Comparison of ENCODE assay signal across 22 cellular contexts in genomic region chr2:236366049-236366387, GRCh38.
DNase-seq lines count a peak whose midpoint lies in the region; ATAC-seq, FAIRE-seq and TF ChIP-seq lines count a peak whose summit lies in the region.
"Had no signal": no experiment of that assay in that cellular context is flagged by ENCODE, and none has a peak within 500 bp of the region (broad histone marks: within the 10 kb centered on the region; RNA-seq: fewer than 3 reads in every experiment).

No MANE protein-coding gene starts in this region.

- H4K20me1 ChIP-seq in Loucy (ENCODE audit: insufficient read depth, low read length, poor library complexity, severe bottlenecking) (no peaks in the 10 kb centered on the region), HepG2 (ENCODE audit: insufficient read depth, low read length) (no peaks in the 10 kb centered on the region)

- no peak for TF ChIP-seq POLR2A in HepG2 (IDR thresholded peaks at IDR 0.05; ENCODE audit: insufficient read depth in 1 of 2, low read depth in 2 of 2, low read length in 2 of 2)

- ATAC-seq in activated naive CD8-positive, alpha-beta T cell treated with anti-CD3 and anti-CD28 coated beads, Interleukin-2, amount 10 ng/mL, durations not matched to agents 7 days and 5 days (ENCODE audit: low read depth): peak; percentile 48
- no peak for ATAC-seq in activated naive CD8-positive, alpha-beta T cell treated with anti-CD3 and anti-CD28 coated beads, Interleukin-2, amount 50 U/mL, for 24 hours
- ATAC-seq in effector memory CD8-positive, alpha-beta T cell (replicated peaks): peak; percentile 39
- peak; percentile 31 for ATAC-seq in stimulated activated naive CD8-positive, alpha-beta T cell treated with anti-CD3 and anti-CD28 coated beads, Interleukin-15, amount 100 ng/mL, for 72 hours
- no peak for ATAC-seq in GM18868 (IDR thresholded peaks at IDR 0.05; ENCODE audit: unreplicated experiment)
- ATAC-seq in HepG2: no peak
- ATAC-seq: gastrocnemius medialis, GM23338, lower lobe of right lung had no signal

- no peaks in the 10 kb centered on the region for H3K9me3 Mint-ChIP-seq in activated naive CD8-positive, alpha-beta T cell treated with anti-CD3 and anti-CD28 coated beads, Interleukin-2, amount 10 ng/mL, durations not matched to agents 7 days and 5 days
- H3K9me3 Mint-ChIP-seq in activated naive CD8-positive, alpha-beta T cell treated with anti-CD3 and anti-CD28 coated beads, Interleukin-2, amount 50 U/mL, for 24 hours: no peaks in the 10 kb centered on the region
- no peaks in the 10 kb centered on the region for H3K9me3 Mint-ChIP-seq in effector memory CD8-positive, alpha-beta T cell
- H3K9me3 Mint-ChIP-seq in stimulated activated naive CD8-positive, alpha-beta T cell treated with anti-CD3 and anti-CD28 coated beads, Interleukin-15, amount 100 ng/mL, for 72 hours: no peaks in the 10 kb centered on the region
- H3K9me3 Mint-ChIP-seq: endodermal cell, GM23338 had no signal

- H3K4me1 ChIP-seq in Loucy (ENCODE audit: insufficient read depth, low read length, poor library complexity, severe bottlenecking) (peaks cover 21% of the 10 kb centered on the region), HepG2 (ENCODE audit: insufficient read depth, low read length) (no peaks in the 10 kb centered on the region)
- H3K4me1 ChIP-seq: adrenal gland, esophagus squamous epithelium had no signal

- no peak for TF ChIP-seq RAD21 in HepG2 (CRISPR knock-in tag; IDR thresholded peaks at IDR 0.05)

- POLR2A ChIA-PET in activated naive CD8-positive, alpha-beta T cell treated with anti-CD3 and anti-CD28 coated beads, Interleukin-2, amount 10 ng/mL, durations not matched to agents 7 days and 5 days (lab: Charles Lee): interaction anchor here (1.5 kb wide), 1 partner anchor 170 kb away, joined by 3 read pairs; no protein-coding TSS in a partner anchor
- POLR2A ChIA-PET in HepG2 (lab: Yijun Ruan, JAX): no interaction called here

- TF ChIP-seq EP300 in HepG2 (IDR thresholded peaks at IDR 0.05; ENCODE audit: low read depth in 2 of 2, low read length in 2 of 2) (no peak), HepG2 (CRISPR knock-in tag; IDR thresholded peaks at IDR 0.05; ENCODE audit: borderline replicate concordance) (no peak)

- intact Hi-C loops in HepG2 (cut with micrococcal nuclease; ENCODE audit: unreplicated experiment): no loop called here

- H3K27me3 Mint-ChIP-seq in activated naive CD8-positive, alpha-beta T cell treated with anti-CD3 and anti-CD28 coated beads, Interleukin-2, amount 10 ng/mL, durations not matched to agents 7 days and 5 days: peaks cover 69% of the 10 kb centered on the region
- peaks cover 44% of the 10 kb centered on the region for H3K27me3 Mint-ChIP-seq in activated naive CD8-positive, alpha-beta T cell treated with anti-CD3 and anti-CD28 coated beads, Interleukin-2, amount 50 U/mL, for 24 hours
- peaks cover 30 to 33% of the 10 kb centered on the region in 2 donors for H3K27me3 Mint-ChIP-seq in effector memory CD8-positive, alpha-beta T cell
- peaks cover 84% of the 10 kb centered on the region for H3K27me3 Mint-ChIP-seq in stimulated activated naive CD8-positive, alpha-beta T cell treated with anti-CD3 and anti-CD28 coated beads, Interleukin-15, amount 100 ng/mL, for 72 hours

- H3K9me2 ChIP-seq in Loucy (replicated peaks; ENCODE audit: low read depth, low read length): no peaks in the 10 kb centered on the region

- H3F3A ChIP-seq in Loucy (ENCODE audit: low read depth): no peaks in the 10 kb centered on the region

- H3K36me3 Mint-ChIP-seq in activated naive CD8-positive, alpha-beta T cell treated with anti-CD3 and anti-CD28 coated beads, Interleukin-2, amount 10 ng/mL, durations not matched to agents 7 days and 5 days: no peaks in the 10 kb centered on the region
- no peaks in the 10 kb centered on the region for H3K36me3 Mint-ChIP-seq in activated naive CD8-positive, alpha-beta T cell treated with anti-CD3 and anti-CD28 coated beads, Interleukin-2, amount 50 U/mL, for 24 hours (ENCODE audit: low read depth)
- H3K36me3 Mint-ChIP-seq in effector memory CD8-positive, alpha-beta T cell (ENCODE audit: insufficient read depth): no peaks in the 10 kb centered on the region

- CTCF ChIA-PET in HepG2 (lab: Yijun Ruan, JAX; ENCODE audit: low intra/inter-chr PET ratio, low total read pairs): no interaction called here

- H3K79me2 ChIP-seq in Loucy (ENCODE audit: insufficient read depth, low read length) (no peaks in the 10 kb centered on the region), HepG2 (ENCODE audit: insufficient read depth, low read length) (no peaks in the 10 kb centered on the region)

- H3K27ac Mint-ChIP-seq in activated naive CD8-positive, alpha-beta T cell treated with anti-CD3 and anti-CD28 coated beads, Interleukin-2, amount 10 ng/mL, durations not matched to agents 7 days and 5 days: no peak overlapping the region
- no peak overlapping the region for H3K27ac Mint-ChIP-seq in activated naive CD8-positive, alpha-beta T cell treated with anti-CD3 and anti-CD28 coated beads, Interleukin-2, amount 50 U/mL, for 24 hours
- H3K27ac Mint-ChIP-seq in effector memory CD8-positive, alpha-beta T cell: peak overlapping the region; percentile 5 to 85
- no peak overlapping the region for H3K27ac Mint-ChIP-seq in stimulated activated naive CD8-positive, alpha-beta T cell treated with anti-CD3 and anti-CD28 coated beads, Interleukin-15, amount 100 ng/mL, for 72 hours
- H3K27ac Mint-ChIP-seq: endodermal cell, GM23338 had no signal

- no peak for FAIRE-seq in HepG2 (lab: Jason Lieb, UNC)
- FAIRE-seq: colon, RCC 7860 had no signal

- no peak overlapping the region for H2AFZ ChIP-seq in Loucy (ENCODE audit: low read length)
- H2AFZ ChIP-seq in HepG2 (ENCODE audit: low read length): no peak overlapping the region
- H2AFZ ChIP-seq: GM23338 had no signal

- peaks cover 18% of the 10 kb centered on the region for H3K4me1 Mint-ChIP-seq in activated naive CD8-positive, alpha-beta T cell treated with anti-CD3 and anti-CD28 coated beads, Interleukin-2, amount 10 ng/mL, durations not matched to agents 7 days and 5 days
- peaks cover 31% of the 10 kb centered on the region for H3K4me1 Mint-ChIP-seq in activated naive CD8-positive, alpha-beta T cell treated with anti-CD3 and anti-CD28 coated beads, Interleukin-2, amount 50 U/mL, for 24 hours
- H3K4me1 Mint-ChIP-seq in effector memory CD8-positive, alpha-beta T cell (ENCODE audit: low read depth in 2 of 2): peaks cover 38 to 39% of the 10 kb centered on the region in 2 donors
- peaks cover 35% of the 10 kb centered on the region for H3K4me1 Mint-ChIP-seq in stimulated activated naive CD8-positive, alpha-beta T cell treated with anti-CD3 and anti-CD28 coated beads, Interleukin-15, amount 100 ng/mL, for 72 hours

- H3K4me2 ChIP-seq in Loucy (ENCODE audit: low read depth, low read length, poor library complexity, severe bottlenecking): peak overlapping the region; percentile 77
- H3K4me2 ChIP-seq in HepG2 (ENCODE audit: low read depth, low read length): no peak overlapping the region
- H3K4me2 ChIP-seq: GM23338 had no signal

- H3K4me3 ChIP-seq in Loucy (ENCODE audit: low read length, poor library complexity, severe bottlenecking): peak overlapping the region; percentile 42
- H3K4me3 ChIP-seq in HepG2 (replicated peaks in 1 of 3; ENCODE audit: insufficient read depth in 1 of 3, low read depth in 2 of 3, low read length in 3 of 3): no peak overlapping the region
- H3K4me3 ChIP-seq: adrenal gland, esophagus squamous epithelium, gastrocnemius medialis, GM23338, lower lobe of right lung, skin epidermis had no signal

- H3K9me3 ChIP-seq in Loucy (ENCODE audit: insufficient read depth, low read depth, low read length): no peaks in the 10 kb centered on the region
- no peaks in the 10 kb centered on the region for H3K9me3 ChIP-seq in HepG2 (ENCODE audit: low read length)
- H3K9me3 ChIP-seq: adrenal gland, esophagus squamous epithelium, gastrocnemius medialis, lower lobe of right lung had no signal

- H3K9ac ChIP-seq in Loucy (ENCODE audit: low read depth, low read length, poor library complexity, severe bottlenecking): no peak overlapping the region
- H3K9ac ChIP-seq in HepG2 (ENCODE audit: insufficient read depth, low read depth, low read length): no peak overlapping the region

- H3K36me3 ChIP-seq in Loucy (ENCODE audit: insufficient read depth, low read length) (no peaks in the 10 kb centered on the region), HepG2 (replicated peaks in 1 of 2; ENCODE audit: control insufficient read depth in 1 of 2, insufficient read depth in 2 of 2, low read length in 2 of 2) (no peaks in the 10 kb centered on the region)
- H3K36me3 ChIP-seq: adrenal gland, brain microvascular endothelial cell, esophagus squamous epithelium, gastrocnemius medialis, lower lobe of right lung had no signal

- DNase-seq in activated naive CD8-positive, alpha-beta T cell treated with anti-CD3 and anti-CD28 coated beads, Interleukin-2, amount 10 ng/mL, durations not matched to agents 7 days and 5 days: no peak
- DNase-seq in activated naive CD8-positive, alpha-beta T cell treated with anti-CD3 and anti-CD28 coated beads, Interleukin-2, amount 50 U/mL, for 24 hours: no peak
- DNase-seq in effector memory CD8-positive, alpha-beta T cell: no peak
- no peak for DNase-seq in stimulated activated naive CD8-positive, alpha-beta T cell treated with anti-CD3 and anti-CD28 coated beads, Interleukin-15, amount 100 ng/mL, for 72 hours
- no peak for DNase-seq in stimulated activated CD4-positive, alpha-beta T cell treated with anti-CD3 and anti-CD28 coated beads, Interleukin-15, amount 100 ng/mL, for 24 hours
- no peak for DNase-seq in HepG2 (ENCODE audit: low spot score)
- DNase-seq: adrenal gland, brain microvascular endothelial cell, COR-L47, endodermal cell, esophagus squamous epithelium, gastrocnemius medialis, lower lobe of right lung, NCI-H510A treated with DMSO at 0.1 percent for 48 hours, nucleus accumbens had no signal

- WGBS in HepG2 (ENCODE audit: low lambda C conversion rate): 23% methylated on average over 6 of the region's 7 CpGs

- peak overlapping the region; percentile 56 for H3K4me3 Mint-ChIP-seq in activated naive CD8-positive, alpha-beta T cell treated with anti-CD3 and anti-CD28 coated beads, Interleukin-2, amount 10 ng/mL, durations not matched to agents 7 days and 5 days
- H3K4me3 Mint-ChIP-seq in activated naive CD8-positive, alpha-beta T cell treated with anti-CD3 and anti-CD28 coated beads, Interleukin-2, amount 50 U/mL, for 24 hours: no peak overlapping the region
- H3K4me3 Mint-ChIP-seq in effector memory CD8-positive, alpha-beta T cell: peak overlapping the region; percentile 83 to 89
- H3K4me3 Mint-ChIP-seq in stimulated activated naive CD8-positive, alpha-beta T cell treated with anti-CD3 and anti-CD28 coated beads, Interleukin-15, amount 100 ng/mL, for 72 hours: peak overlapping the region in 1 of 2 donors; percentile 16
- H3K4me3 Mint-ChIP-seq: endodermal cell, GM23338 had no signal

- no peak overlapping the region for H3K27ac ChIP-seq in HepG2 (ENCODE audit: extremely low read length, insufficient read depth, low read length)
- H3K27ac ChIP-seq: adrenal gland, brain microvascular endothelial cell, esophagus squamous epithelium, gastrocnemius medialis, HL-60, lower lobe of right lung, skin epidermis had no signal

- TF ChIP-seq CTCF in Loucy (conservative IDR thresholded peaks at IDR 0.05; ENCODE audit: low read length) (no peak), HepG2 (CRISPR knock-in tag; IDR thresholded peaks at IDR 0.05) (no peak)

- H3K27me3 ChIP-seq in Loucy (ENCODE audit: insufficient read depth, low read length, poor library complexity, severe bottlenecking) (peaks cover 79% of the 10 kb centered on the region), HepG2 (ENCODE audit: control insufficient read depth in 1 of 2, insufficient read depth in 2 of 2, low read length in 2 of 2) (peaks cover 9 to 70% of the 10 kb centered on the region in 2 experiments; a peak in 4 of 5 replicates)
- H3K27me3 ChIP-seq: brain microvascular endothelial cell had no signal

- in situ Hi-C loops in HepG2 (cut with HindIII; ENCODE audit: extremely low pct_ligation_motif_present, low pct_unique_long_range_greater_than_20kb): no loop called here

- BruUV-seq in HepG2 (replicated peaks; lab: Mats Ljungman, UMichigan): no TSS peak

Comparison
In these comparisons a context has a peak if more than half of its experiments do, and no peak if none do; other contexts are left out.
1. ATAC-seq: peak in activated naive CD8-positive, alpha-beta T cell treated with anti-CD3 and anti-CD28 coated beads, Interleukin-2, amount 10 ng/mL, durations not matched to agents 7 days and 5 days (single experiment), effector memory CD8-positive, alpha-beta T cell (single experiment) and stimulated activated naive CD8-positive, alpha-beta T cell treated with anti-CD3 and anti-CD28 coated beads, Interleukin-15, amount 100 ng/mL, for 72 hours (single experiment); none in activated naive CD8-positive, alpha-beta T cell treated with anti-CD3 and anti-CD28 coated beads, Interleukin-2, amount 50 U/mL, for 24 hours (single experiment), GM18868 (single experiment) and HepG2 (single experiment).
2. H3K27ac Mint-ChIP-seq: peak in effector memory CD8-positive, alpha-beta T cell (2 of 2); none in activated naive CD8-positive, alpha-beta T cell treated with anti-CD3 and anti-CD28 coated beads, Interleukin-2, amount 10 ng/mL, durations not matched to agents 7 days and 5 days (single experiment), activated naive CD8-positive, alpha-beta T cell treated with anti-CD3 and anti-CD28 coated beads, Interleukin-2, amount 50 U/mL, for 24 hours (single experiment) and stimulated activated naive CD8-positive, alpha-beta T cell treated with anti-CD3 and anti-CD28 coated beads, Interleukin-15, amount 100 ng/mL, for 72 hours (0 of 2).